In the genomic region with DNA sequence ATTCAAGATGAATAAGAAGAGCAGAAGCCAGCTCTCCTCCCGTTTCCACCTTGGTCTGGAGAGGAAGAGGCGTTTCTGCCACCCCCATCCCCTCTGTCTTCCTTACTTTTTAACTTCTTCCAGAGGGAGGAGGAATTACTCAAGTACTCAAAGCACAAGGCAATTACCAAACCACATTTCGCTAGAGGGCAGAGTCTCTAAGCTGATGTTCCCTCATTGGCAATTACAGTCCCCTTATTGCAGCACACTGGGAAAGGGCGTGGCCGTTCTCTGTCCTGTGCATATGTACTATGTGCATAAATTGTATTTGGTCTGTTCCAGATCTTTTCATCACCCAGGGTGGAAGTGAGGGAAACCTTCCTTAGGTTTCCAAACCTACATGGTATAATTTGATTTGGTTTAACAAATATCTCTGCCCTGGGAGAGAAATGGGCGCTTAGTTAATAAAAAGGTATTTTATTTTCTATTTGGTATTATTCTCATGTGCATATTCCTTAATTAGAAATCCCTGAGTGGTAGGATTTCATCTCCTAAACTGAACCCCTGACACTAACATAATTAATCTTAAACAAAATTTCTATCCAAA, we compare ENCODE assay signal across 8 cellular contexts. TPM values are rescaled to one million over a fixed set of nuclear protein-coding genes. Genes with fewer than 3 reads are reported as not detected.
DNase-seq lines count a peak whose midpoint lies in the region; ATAC-seq and TF ChIP-seq lines count a peak whose summit lies in the region.

No MANE protein-coding gene starts in this region.

- H3K9ac ChIP-seq in fibroblast of lung (ENCODE audit: insufficient read depth, low read length) = no peak overlapping the region
- H3K9ac ChIP-seq in trophoblast cell (ENCODE audit: low read length) = no peak overlapping the region

- H3K79me2 ChIP-seq in fibroblast of lung (ENCODE audit: control insufficient read depth, insufficient read depth, low read length) = no peaks in the 10 kb centered on the region
- H3K79me2 ChIP-seq in trophoblast cell (ENCODE audit: control insufficient read depth, insufficient read depth, low read length, poor library complexity) = no peaks in the 10 kb centered on the region

- no peak overlapping the region for H2BK5ac ChIP-seq in trophoblast cell (ENCODE audit: low read depth, low read length, poor library complexity)

- no peak overlapping the region for H3K23ac ChIP-seq in trophoblast cell (ENCODE audit: low read length)

- H3K27ac ChIP-seq in HL-60 (replicated peaks) = no peak overlapping the region
- no peak overlapping the region for H3K27ac ChIP-seq in fibroblast of lung (ENCODE audit: insufficient read depth, low read length)
- no peak overlapping the region for H3K27ac ChIP-seq in trophoblast cell (ENCODE audit: low read depth, low read length)

- H4K8ac ChIP-seq in trophoblast cell (ENCODE audit: low read depth, low read length) = no peak overlapping the region

- no peak for ATAC-seq in HG02884 (IDR thresholded peaks at IDR 0.05; ENCODE audit: unreplicated experiment)

- H3K14ac ChIP-seq in trophoblast cell (ENCODE audit: low read length) = no peak overlapping the region

- no peaks in the 10 kb centered on the region for H3K79me1 ChIP-seq in trophoblast cell (ENCODE audit: low read length)

- H3K27me3 ChIP-seq in HL-60 (ENCODE audit: insufficient read depth, poor library complexity, severe bottlenecking) (no peaks in the 10 kb centered on the region), fibroblast of lung (ENCODE audit: control insufficient read depth, insufficient read depth, low read length) (no peaks in the 10 kb centered on the region), trophoblast cell (ENCODE audit: insufficient read depth, low read length) (no peaks in the 10 kb centered on the region)

- no peak overlapping the region for H3K4me3 ChIP-seq in HL-60 (replicated peaks; ENCODE audit: insufficient read depth, low read length)
- H3K4me3 ChIP-seq in fibroblast of lung (replicated peaks in 1 of 4; ENCODE audit: control extremely low read depth in 1 of 4, insufficient read depth in 1 of 4, low read depth in 3 of 4, low read length in 4 of 4) = no peak overlapping the region
- no peak overlapping the region for H3K4me3 ChIP-seq in trophoblast cell (ENCODE audit: low read depth, low read length)

- no peak overlapping the region for H2BK12ac ChIP-seq in trophoblast cell (ENCODE audit: low read length)

- no peak for TF ChIP-seq CTCF in HL-60 (IDR thresholded peaks at IDR 0.05; ENCODE audit: insufficient read depth, low read length)
- TF ChIP-seq CTCF in fibroblast of lung (conservative IDR thresholded peaks at IDR 0.05 in 1 of 2, IDR thresholded peaks at IDR 0.05 in 1 of 2; ENCODE audit: low read depth in 1 of 2, low read length in 2 of 2) = peak; percentile 51 to 67

- no peak overlapping the region for H3K18ac ChIP-seq in trophoblast cell (ENCODE audit: low read length)

- no peak overlapping the region for H2BK120ac ChIP-seq in trophoblast cell (ENCODE audit: insufficient read depth, low read length, poor library complexity)

- H4K12ac ChIP-seq in trophoblast cell (ENCODE audit: low read depth, low read length) = no peak overlapping the region

- H3K36me3 ChIP-seq in fibroblast of lung (ENCODE audit: control insufficient read depth, insufficient read depth, low read length) (no peaks in the 10 kb centered on the region), trophoblast cell (ENCODE audit: control insufficient read depth in 1 of 2, insufficient read depth in 2 of 2, low read length in 2 of 2) (no peaks in the 10 kb centered on the region)

- peaks cover 2% of the 10 kb centered on the region for H3K4me1 ChIP-seq in fibroblast of lung (ENCODE audit: control insufficient read depth, extremely low read depth, insufficient read depth, low read length)
- peaks cover 0 to 2% of the 10 kb centered on the region in 2 experiments for H3K4me1 ChIP-seq in trophoblast cell (ENCODE audit: control insufficient read depth in 1 of 2, insufficient read depth in 2 of 2, low read length in 2 of 2)

- no peaks in the 10 kb centered on the region for H4K20me1 ChIP-seq in fibroblast of lung (ENCODE audit: control insufficient read depth, extremely low read depth, insufficient read depth, low read length)

- no peak overlapping the region for H2AFZ ChIP-seq in fibroblast of lung (ENCODE audit: low read length)
- H2AFZ ChIP-seq in trophoblast cell (ENCODE audit: insufficient read depth, low read length, poor library complexity) = no peak overlapping the region

- DNase-seq in AG08396 (ENCODE audit: low spot score) = peak; percentile 65
- peak; percentile 49 to 55 for DNase-seq in HL-60 (ENCODE audit: low read depth in 1 of 2, low spot score in 1 of 2)
- DNase-seq in RPMI8226 = peak; percentile 12
- DNase-seq in fibroblast of lung (ENCODE audit: low read depth in 2 of 2) = peak; percentile 57 to 88
- DNase-seq in trophoblast cell = peak; percentile 12 to 52
- no peak for DNase-seq in NCI-H1105 treated with DMSO at 0.1 percent for 48 hours (lab: John Stamatoyannopoulos, UW)
- no peak for DNase-seq in NCI-H2196 (lab: John Stamatoyannopoulos, UW; ENCODE audit: unreplicated experiment)

- H2AK5ac ChIP-seq in trophoblast cell (ENCODE audit: low read length) = no peak overlapping the region

- no CpG with 5 or more reads among the region's 6 CpGs for WGBS in trophoblast cell (ENCODE audit: extremely low coverage, insufficient coverage, insufficient read length)

- no peak overlapping the region for H3K4ac ChIP-seq in trophoblast cell (ENCODE audit: low read depth, low read length)

- no peak overlapping the region for H4K91ac ChIP-seq in trophoblast cell (ENCODE audit: low read depth, low read length)

- H3K9me3 ChIP-seq in fibroblast of lung (ENCODE audit: control insufficient read depth, insufficient read depth, low read depth, low read length) (no peaks in the 10 kb centered on the region), trophoblast cell (ENCODE audit: insufficient read depth, low read depth, low read length) (no peaks in the 10 kb centered on the region)

- no peak overlapping the region for H3K4me2 ChIP-seq in fibroblast of lung (ENCODE audit: extremely low read depth, insufficient read depth, low read length)
- H3K4me2 ChIP-seq in trophoblast cell (ENCODE audit: low read length) = no peak overlapping the region

RNA-seq across cellular contexts. Expression of a gene that starts 29.8 kb away (rescaled TPM):
- total RNA-seq in fibroblast of lung = not detected in 2 replicates
- polyA plus RNA-seq in fibroblast of lung = not detected in 2 replicates
- polyA plus RNA-seq in fibroblast of lung (2012) = not detected in 2 replicates
- polyA minus RNA-seq in fibroblast of lung (ENCODE audit: low replicate concordance) = not detected in 2 replicates
- not detected in 2 replicates for polyA plus RNA-seq in trophoblast cell (2013)

Comparison
In these comparisons a context has a peak if more than half of its experiments do, and no peak if none do; other contexts are left out.
1. DNase-seq: peak in AG08396 (single experiment), HL-60 (2 of 2), RPMI8226 (single experiment), fibroblast of lung (2 of 2) and trophoblast cell (2 of 2); none in NCI-H1105 treated with DMSO at 0.1 percent for 48 hours (single experiment) and NCI-H2196 (single experiment).